In genomic region chr2:164972216-164972615, GRCh38 we compare ENCODE assay signal across 19 cellular contexts. TPM values are rescaled to one million over a fixed set of nuclear protein-coding genes. Genes with fewer than 3 reads are reported as not detected.
"Had no signal": no experiment of that assay in that cellular context is flagged by ENCODE, and none has a peak within 500 bp of the region (broad histone marks: within the 10 kb centered on the region; RNA-seq: fewer than 3 reads in every experiment).

No MANE protein-coding gene starts in this region.

- ATAC-seq: foreskin keratinocyte; natural killer cell treated with Interleukin-12 subunit alpha and Interleukin-12 subunit beta and Interleukin-15 and Interleukin-18, amount 100 ng/mL, for 72 hours; pancreas; right lobe of liver; stimulated activated naive B cell treated with anti-CD40 and anti-IgM and Interleukin-4, amounts not matched to agents 10 μg/mL and 1 μg/mL and 100 μg/mL, for 72 hours; stimulated activated naive CD8-positive, alpha-beta T cell treated with anti-CD3 and anti-CD28 coated beads, Interleukin-15, amount 100 ng/mL, for 72 hours; upper lobe of right lung had no signal

- H3K4me1 ChIP-seq: pancreas, right lobe of liver, testis, tibial nerve, vagina had no signal

- H3K4me3 ChIP-seq: esophagus muscularis mucosa, hepatocyte, pancreas, right lobe of liver, testis, tibial nerve, upper lobe of right lung, vagina had no signal

- H3K4me2 ChIP-seq: hepatocyte had no signal

- DNase-seq: effector memory CD4-positive, alpha-beta T cell; kidney glomerular epithelial cell; occipital lobe; pancreas; right lobe of liver; stimulated activated CD4-positive, alpha-beta T cell treated with anti-CD3 and anti-CD28 coated beads, Interleukin-2, amount 100 ng/mL, for 24 hours; stimulated activated CD4-positive, alpha-beta T cell treated with anti-CD3 and anti-CD28 coated beads, Interleukin-4, amount 100 ng/mL, for 4 hours; stimulated activated naive B cell treated with anti-CD40 and anti-IgM and Interleukin-4, amounts not matched to agents 10 μg/mL and 1 μg/mL and 100 μg/mL, for 72 hours; stimulated activated naive CD8-positive, alpha-beta T cell treated with anti-CD3 and anti-CD28 coated beads, Interleukin-15, amount 100 ng/mL, for 72 hours; testis; upper lobe of right lung had no signal

- H3K36me3 ChIP-seq: esophagus muscularis mucosa, pancreas, right lobe of liver, tibial nerve, upper lobe of right lung, vagina had no signal

- H3K9me3 ChIP-seq: esophagus muscularis mucosa, pancreas, right lobe of liver, testis, tibial nerve, upper lobe of right lung, vagina had no signal

- H3K27ac ChIP-seq: epithelial cell of prostate, esophagus muscularis mucosa, foreskin keratinocyte, hepatocyte, pancreas, right lobe of liver, testis, tibial nerve, upper lobe of right lung, vagina had no signal

- H3K27me3 ChIP-seq: esophagus muscularis mucosa, foreskin keratinocyte, hepatocyte, pancreas, right lobe of liver, testis, tibial nerve, upper lobe of right lung, vagina had no signal

- H2AFZ ChIP-seq: hepatocyte had no signal

RNA-seq across cellular contexts. Expression of gene SLC38A11, which starts 16.9 kb away (rescaled TPM):
- total RNA-seq: foreskin keratinocyte; lung microvascular endothelial cell; natural killer cell treated with Interleukin-12 subunit alpha and Interleukin-12 subunit beta and Interleukin-15 and Interleukin-18, amount 100 ng/mL, for 72 hours had no signal
- polyA plus RNA-seq: foreskin keratinocyte had no signal
